21 cellular contexts compared by ENCODE assay signal in genomic region chrX:38968344-38968743, GRCh38.
DNase-seq lines count a peak whose midpoint lies in the region; ATAC-seq and TF ChIP-seq lines count a peak whose summit lies in the region.
"Had no signal": no experiment of that assay in that cellular context is flagged by ENCODE, and none has a peak within 500 bp of the region (broad histone marks: within the 10 kb centered on the region; RNA-seq: fewer than 3 reads in every experiment).

No MANE protein-coding gene starts in this region.

- no peak overlapping the region for H3K27ac Mint-ChIP-seq in T-helper 17 cell
- H3K27ac Mint-ChIP-seq: activated CD4-positive, alpha-beta memory T cell treated with anti-CD3 and anti-CD28 coated beads for 36 hours; CD4-positive, CD25-positive, alpha-beta regulatory T cell; stimulated activated memory B cell treated with anti-CD40 and anti-IgM and Interleukin-4, amounts not matched to agents 10 μg/mL and 1 μg/mL and 100 μg/mL, for 72 hours had no signal

- no peak overlapping the region for H2BK120ac ChIP-seq in mesenchymal stem cell (ENCODE audit: low read depth, low read length)

- no peak overlapping the region for H2AK5ac ChIP-seq in mesenchymal stem cell (ENCODE audit: low read length, severe bottlenecking)

- no peaks in the 10 kb centered on the region for H3K4me1 Mint-ChIP-seq in T-helper 17 cell
- H3K4me1 Mint-ChIP-seq: CD4-positive, CD25-positive, alpha-beta regulatory T cell; stimulated activated memory B cell treated with anti-CD40 and anti-IgM and Interleukin-4, amounts not matched to agents 10 μg/mL and 1 μg/mL and 100 μg/mL, for 72 hours had no signal

- H4K8ac ChIP-seq in mesenchymal stem cell (ENCODE audit: low read length): no peak overlapping the region

- no peaks in the 10 kb centered on the region for H3K79me1 ChIP-seq in mesenchymal stem cell (replicated peaks; ENCODE audit: low read length, poor library complexity, severe bottlenecking)

- no peak for TF ChIP-seq CTCF in BJ (IDR thresholded peaks at IDR 0.05; ENCODE audit: insufficient read depth, low read depth, low read length)
- TF ChIP-seq CTCF in fibroblast of the aortic adventitia (IDR thresholded peaks at IDR 0.05; ENCODE audit: insufficient read depth, low read length): no peak

- CTCF ChIA-PET in BJ (lab: Yijun Ruan, JAX): no interaction called here

- no peak overlapping the region for H3K27ac ChIP-seq in mesenchymal stem cell (ENCODE audit: low read length, poor library complexity, severe bottlenecking)
- H3K27ac ChIP-seq: skin epidermis, testis had no signal

- H3K4me3 ChIP-seq in BJ (ENCODE audit: low read depth, low read length) (no peak overlapping the region), fibroblast of the aortic adventitia (ENCODE audit: low read depth, low read length) (no peak overlapping the region), mesenchymal stem cell (ENCODE audit: insufficient read depth in 1 of 2, low read depth in 1 of 2, low read length in 2 of 2) (no peak overlapping the region)
- H3K4me3 ChIP-seq: skin epidermis, testis had no signal

- peak overlapping the region; percentile 35 for H3K9ac ChIP-seq in mesenchymal stem cell (ENCODE audit: low read length)
- H3K9ac ChIP-seq: SK-N-SH had no signal

- H4K91ac ChIP-seq in mesenchymal stem cell (ENCODE audit: low read length): no peak overlapping the region

- H2BK5ac ChIP-seq in mesenchymal stem cell (ENCODE audit: low read depth, low read length, poor library complexity, severe bottlenecking): no peak overlapping the region

- H3K27me3 ChIP-seq in BJ (ENCODE audit: control insufficient read depth, insufficient read depth, low read length): no peaks in the 10 kb centered on the region
- H3K27me3 ChIP-seq in mesenchymal stem cell (ENCODE audit: control insufficient read depth in 1 of 2, insufficient read depth in 1 of 2, low read length in 2 of 2): peaks cover 0 to 9% of the 10 kb centered on the region in 2 experiments
- H3K27me3 ChIP-seq: testis had no signal

- H3K36me3 Mint-ChIP-seq in T-helper 17 cell (ENCODE audit: low read depth): no peaks in the 10 kb centered on the region
- H3K36me3 Mint-ChIP-seq: CD4-positive, CD25-positive, alpha-beta regulatory T cell; stimulated activated memory B cell treated with anti-CD40 and anti-IgM and Interleukin-4, amounts not matched to agents 10 μg/mL and 1 μg/mL and 100 μg/mL, for 72 hours had no signal

- H3K36me3 ChIP-seq in BJ (ENCODE audit: control insufficient read depth, insufficient read depth, low read length) (no peaks in the 10 kb centered on the region), mesenchymal stem cell (ENCODE audit: control insufficient read depth in 1 of 2, insufficient read depth in 2 of 2, low read depth in 1 of 2, low read length in 2 of 2) (no peaks in the 10 kb centered on the region)

- POLR2A ChIA-PET in BJ (lab: Charles Lee): no interaction called here

- DNase-seq in BJ (ENCODE audit: low read depth) (peak; percentile 11), NCI-H524 (lab: John Stamatoyannopoulos, UW) (peak; percentile 68 to 90), fibroblast of the aortic adventitia (ENCODE audit: low read depth) (peak; percentile 11), mesenchymal stem cell (peak; percentile 82), T-helper 17 cell (no peak), superior temporal gyrus (ENCODE audit: extremely low spot score) (no peak), NCI-H1092 treated with DMSO at 0.1 percent for 48 hours (lab: John Stamatoyannopoulos, UW) (no peak)
- DNase-seq: activated CD4-positive, alpha-beta memory T cell treated with anti-CD3 and anti-CD28 coated beads for 36 hours; CD4-positive, CD25-positive, alpha-beta regulatory T cell; effector memory CD4-positive, alpha-beta T cell; GDM1; left colon; NCI-H1694 treated with DMSO at 0.1 percent for 48 hours; NCI-H226; NK-92 treated with Interleukin-12 subunit alpha and Interleukin-12 subunit beta, amount 100 ng/mL, for 24 hours; SK-N-SH; testis had no signal

- no peak overlapping the region for H2BK12ac ChIP-seq in mesenchymal stem cell (ENCODE audit: low read length in 2 of 2)

- H2AFZ ChIP-seq in mesenchymal stem cell (ENCODE audit: low read depth, low read length): no peak overlapping the region

- no peak overlapping the region for H3K4ac ChIP-seq in mesenchymal stem cell (ENCODE audit: low read depth in 1 of 2, low read length in 2 of 2)

- H3K18ac ChIP-seq in mesenchymal stem cell (ENCODE audit: low read depth in 1 of 2, low read length in 2 of 2): no peak overlapping the region

- no peak overlapping the region for H3K4me2 ChIP-seq in mesenchymal stem cell (ENCODE audit: low read length, poor library complexity, severe bottlenecking)
- H3K4me2 ChIP-seq: SK-N-SH had no signal

- H3K9me3 ChIP-seq in mesenchymal stem cell (ENCODE audit: control insufficient read depth, low read length) (peaks cover 7% of the 10 kb centered on the region), T-helper 17 cell (ENCODE audit: control insufficient read depth, low read length, poor library complexity, severe bottlenecking) (no peaks in the 10 kb centered on the region)
- H3K9me3 ChIP-seq: SK-N-SH, testis had no signal

- H3K23ac ChIP-seq in mesenchymal stem cell (ENCODE audit: low read length in 2 of 2): no peak overlapping the region

- H3K14ac ChIP-seq in mesenchymal stem cell (ENCODE audit: low read length in 2 of 2): no peak overlapping the region

- no peak overlapping the region for H2BK15ac ChIP-seq in mesenchymal stem cell (ENCODE audit: low read depth, poor library complexity, severe bottlenecking)

- ATAC-seq in T-helper 17 cell: no peak
- no peak for ATAC-seq in HG02759 (IDR thresholded peaks at IDR 0.05; ENCODE audit: unreplicated experiment)
- ATAC-seq: left colon; Panc1; stimulated activated memory B cell treated with anti-CD40 and anti-IgM and Interleukin-4, amounts not matched to agents 10 μg/mL and 1 μg/mL and 100 μg/mL, for 72 hours had no signal

- H3K4me3 Mint-ChIP-seq in T-helper 17 cell: no peak overlapping the region
- H3K4me3 Mint-ChIP-seq: activated CD4-positive, alpha-beta memory T cell treated with anti-CD3 and anti-CD28 coated beads for 36 hours; CD4-positive, CD25-positive, alpha-beta regulatory T cell; stimulated activated memory B cell treated with anti-CD40 and anti-IgM and Interleukin-4, amounts not matched to agents 10 μg/mL and 1 μg/mL and 100 μg/mL, for 72 hours had no signal

- no peaks in the 10 kb centered on the region for H3K4me1 ChIP-seq in mesenchymal stem cell (ENCODE audit: control insufficient read depth, insufficient read depth, low read depth, low read length)
- H3K4me1 ChIP-seq: testis had no signal

- peaks cover 6% of the 10 kb centered on the region for H3K27me3 Mint-ChIP-seq in T-helper 17 cell
- H3K27me3 Mint-ChIP-seq: activated CD4-positive, alpha-beta memory T cell treated with anti-CD3 and anti-CD28 coated beads for 36 hours; CD4-positive, CD25-positive, alpha-beta regulatory T cell had no signal

Comparison
In these comparisons a context has a peak if more than half of its experiments do, and no peak if none do; other contexts are left out.
1. DNase-seq: peak in BJ (single experiment), NCI-H524 (2 of 2), fibroblast of the aortic adventitia (single experiment) and mesenchymal stem cell (single experiment); none in T-helper 17 cell (0 of 3), superior temporal gyrus (single experiment) and NCI-H1092 treated with DMSO at 0.1 percent for 48 hours (single experiment).